10 cellular contexts compared by ENCODE assay signal in the genomic region with DNA sequence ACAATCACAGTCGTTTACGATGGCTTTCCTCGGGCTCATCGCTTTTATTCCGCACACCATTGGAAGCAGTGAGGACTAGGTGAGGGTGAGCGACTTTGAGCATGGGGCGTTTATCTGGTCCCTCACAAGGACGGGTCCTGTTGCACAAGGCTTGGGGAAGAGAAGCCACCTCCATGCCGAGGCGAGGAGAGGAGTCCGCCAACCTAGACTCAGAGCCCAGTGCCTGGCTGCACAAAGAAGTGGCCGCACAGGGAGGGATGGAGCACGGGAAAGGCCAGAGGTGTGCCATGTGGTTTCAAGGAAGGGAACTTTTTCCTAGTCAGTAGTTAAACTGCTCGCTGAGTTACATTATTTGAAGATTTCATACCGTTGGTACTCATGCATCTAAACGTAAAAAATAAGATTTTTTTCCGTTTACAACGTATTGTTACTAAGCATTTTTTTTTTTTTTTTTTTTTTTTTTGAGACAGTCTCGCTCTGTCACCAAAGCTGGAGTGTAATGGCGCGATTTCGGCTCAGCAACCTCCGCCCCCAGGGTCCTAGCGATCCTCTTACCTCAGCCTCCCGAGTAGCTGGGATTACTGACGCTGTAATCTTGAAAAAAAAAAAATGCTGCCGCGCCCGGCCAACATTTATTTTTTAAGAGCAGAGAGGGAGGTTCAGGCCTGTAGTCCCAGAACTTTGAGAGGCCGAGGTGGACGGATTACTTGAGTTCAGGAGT. TPM values are rescaled to one million over a fixed set of nuclear protein-coding genes. Genes with fewer than 3 reads are reported as not detected.
A peak's percentile ranks its signal among the peaks of the same experiment; 100 is the strongest.
DNase-seq lines count a peak whose midpoint lies in the region; ATAC-seq and TF ChIP-seq lines count a peak whose summit lies in the region.
"Had no signal": no experiment of that assay in that cellular context is flagged by ENCODE, and none has a peak within 500 bp of the region (broad histone marks: within the 10 kb centered on the region; RNA-seq: fewer than 3 reads in every experiment).

No MANE protein-coding gene starts in this region.

- intact Hi-C loops in Caco-2 (cut with micrococcal nuclease; ENCODE audit: unreplicated experiment) = no loop called here
- intact Hi-C loops in dorsolateral prefrontal cortex (cut with DNase I) = no loop called here

- peak overlapping the region; percentile 80 for H3K4me3 Mint-ChIP-seq in Caco-2 (ENCODE audit: unreplicated experiment)
- peak overlapping the region; percentile 98 for H3K4me3 Mint-ChIP-seq in neural crest cell

- H3K9me3 Mint-ChIP-seq in Caco-2 (ENCODE audit: unreplicated experiment) (no peaks in the 10 kb centered on the region), neural crest cell (no peaks in the 10 kb centered on the region)

- H3K27me3 ChIP-seq in Caco-2 (replicated peaks; ENCODE audit: control insufficient read depth, insufficient read depth, low read length) = no peaks in the 10 kb centered on the region
- H3K27me3 ChIP-seq in HUES6 (ENCODE audit: control insufficient read depth, insufficient read depth, low read length) = peaks cover 22% of the 10 kb centered on the region
- peaks cover 0 to 46% (median 13%) of the 10 kb centered on the region in 45 donors for H3K27me3 ChIP-seq in dorsolateral prefrontal cortex

- no peaks in the 10 kb centered on the region for H3K36me3 ChIP-seq in Caco-2 (ENCODE audit: control insufficient read depth, insufficient read depth, low read length)
- H3K36me3 ChIP-seq in HUES6 (ENCODE audit: control insufficient read depth, insufficient read depth, low read length) = no peaks in the 10 kb centered on the region
- H3K36me3 ChIP-seq: adrenal gland had no signal

- H3K27ac ChIP-seq in HUES6 (ENCODE audit: low read depth, low read length) = no peak overlapping the region
- no peak overlapping the region for H3K27ac ChIP-seq in dorsolateral prefrontal cortex
- H3K27ac ChIP-seq: adrenal gland had no signal

- POLR2A ChIA-PET in Caco-2 (lab: Charles Lee) = no interaction called here

- H3K27ac Mint-ChIP-seq in Caco-2 (ENCODE audit: unreplicated experiment) = no peak overlapping the region
- peak overlapping the region; percentile 98 for H3K27ac Mint-ChIP-seq in neural crest cell (ENCODE audit: unreplicated experiment)

- H3K27me3 Mint-ChIP-seq in Caco-2 (ENCODE audit: insufficient read depth, unreplicated experiment) (peaks cover 9% of the 10 kb centered on the region), neural crest cell (ENCODE audit: low read depth) (peaks cover 8% of the 10 kb centered on the region)

- ATAC-seq in HG02970 (IDR thresholded peaks at IDR 0.05; ENCODE audit: low FRiP score, unreplicated experiment) = no peak

- TF ChIP-seq CTCF in Caco-2 (IDR thresholded peaks at IDR 0.05; ENCODE audit: insufficient read depth in 1 of 2, low read depth in 1 of 2, low read length in 1 of 2, severe bottlenecking in 1 of 2, unreplicated experiment in 1 of 2) (no peak), dorsolateral prefrontal cortex (IDR thresholded peaks at IDR 0.05 in 54 of 56, conservative IDR thresholded peaks at IDR 0.05 in 2 of 56; ENCODE audit: low read depth in 1 of 56, partially characterized antibody in 56 of 56) (no peak), neural crest cell (conservative IDR thresholded peaks at IDR 0.05) (no peak)

- DNase-seq in Caco-2 = no peak
- DNase-seq in dorsolateral prefrontal cortex = no peak
- peak; percentile 25 for DNase-seq in neural crest cell (ENCODE audit: low read depth, low spot score)
- no peak for DNase-seq in NAMALWA (ENCODE audit: low spot score)
- no peak for DNase-seq in activated naive CD4-positive, alpha-beta T cell treated with Interleukin-2 at 50 U/mL for 16 hours
- no peak for DNase-seq in KBM-7
- DNase-seq: adrenal gland, HCEC 1CT had no signal

- H3K4me3 ChIP-seq in Caco-2 (ENCODE audit: low read depth, low read length) (no peak overlapping the region; the same call in 1 of the 2 replicates), HUES6 (ENCODE audit: low read depth, low read length) (peak overlapping the region; percentile 64), dorsolateral prefrontal cortex (peak overlapping the region in 38 of 59 donors; percentile 24 to 78 (median 60))

- H3K36me3 Mint-ChIP-seq in Caco-2 (ENCODE audit: insufficient read depth, unreplicated experiment) (peaks cover 6% of the 10 kb centered on the region), neural crest cell (ENCODE audit: low read depth) (no peaks in the 10 kb centered on the region)

- CTCF ChIA-PET in Caco-2 (lab: Charles Lee) = no interaction called here

- peaks cover 11% of the 10 kb centered on the region for H3K4me1 Mint-ChIP-seq in Caco-2 (ENCODE audit: low read depth, unreplicated experiment)
- H3K4me1 Mint-ChIP-seq in neural crest cell = peaks cover 26% of the 10 kb centered on the region

- no TSS peak for BruUV-seq in Caco-2 (replicated peaks; lab: Mats Ljungman, UMichigan)

- in situ Hi-C loops in KBM-7 (cut with MboI; ENCODE audit: low pct_unique_long_range_greater_than_20kb, low sequenced_read_pairs) = no loop called here

- H3K4me1 ChIP-seq in Caco-2 = peaks cover 4% of the 10 kb centered on the region; the same call in 1 of the 2 replicates
- H3K4me1 ChIP-seq in HUES6 (ENCODE audit: control insufficient read depth, insufficient read depth, low read length) = peaks cover 31% of the 10 kb centered on the region

- H3K9ac ChIP-seq in HUES6 (ENCODE audit: low read length) = peak overlapping the region; percentile 38

- no peaks in the 10 kb centered on the region for H3K9me3 ChIP-seq in Caco-2
- no peaks in the 10 kb centered on the region for H3K9me3 ChIP-seq in HUES6 (ENCODE audit: control insufficient read depth, insufficient read depth, low read depth, low read length)
- H3K9me3 ChIP-seq: adrenal gland had no signal

RNA-seq across cellular contexts. Expression of gene CYP27C1, which starts 0.9 kb away (rescaled TPM):
- total RNA-seq in Caco-2 (2022) (0.11 TPM in 1 of 2 replicates, not detected in the other), dorsolateral prefrontal cortex (under 1 TPM in 114 of 120 experiments, not detected in 6; 0.10 to 0.89 (median 0.33) TPM), neural crest cell (10.1 and 10.2 TPM in 2 replicates)
